ENCODE assay signal across 10 cellular contexts in genomic region chr3:27559835-27560234, GRCh38.
DNase-seq lines count a peak whose midpoint lies in the region; ATAC-seq, FAIRE-seq and TF ChIP-seq lines count a peak whose summit lies in the region.
"Had no signal": no experiment of that assay in that cellular context is flagged by ENCODE, and none has a peak within 500 bp of the region (broad histone marks: within the 10 kb centered on the region; RNA-seq: fewer than 3 reads in every experiment).

No MANE protein-coding gene starts in this region.

- H3K27ac ChIP-seq in epithelial cell of prostate (peak overlapping the region; percentile 22), lower lobe of right lung (no peak overlapping the region)

- H3K4me3 ChIP-seq in AG04449 (ENCODE audit: low read depth, low read length) (no peak overlapping the region), lower lobe of right lung (no peak overlapping the region)

- TF ChIP-seq CTCF in AG04449 (IDR thresholded peaks at IDR 0.05; ENCODE audit: insufficient read depth, low read length, missing control alignments), result no peak
- no peak for TF ChIP-seq CTCF in lower lobe of right lung (IDR thresholded peaks at IDR 0.05)

- no peaks in the 10 kb centered on the region for H3K36me3 ChIP-seq in lower lobe of right lung

- H3K9me3 ChIP-seq in lower lobe of right lung, result no peaks in the 10 kb centered on the region

- intact Hi-C loops in lower lobe of right lung (cut with DNase I), result no loop called here

- POLR2A ChIA-PET in AG04449 (lab: Yijun Ruan, JAX), result no interaction called here

- peaks cover 3% of the 10 kb centered on the region for H3K4me1 ChIP-seq in lower lobe of right lung

- CTCF ChIA-PET in AG04449 (lab: Yijun Ruan, JAX), result interaction anchor here (1.8 kb wide), 1 partner anchor 25 kb away, joined by 5 read pairs; no protein-coding TSS in a partner anchor

- no peaks in the 10 kb centered on the region for H3K27me3 ChIP-seq in lower lobe of right lung (ENCODE audit: low read depth)

- DNase-seq in AG04449 (ENCODE audit: low read depth, low spot score) (peak; percentile 34), RPMI7951 (ENCODE audit: low read depth) (peak; percentile 82), epithelial cell of prostate (ENCODE audit: low read depth, low spot score) (no peak), lower lobe of right lung (no peak), DMS153 treated with DMSO at 0.1 percent for 48 hours (lab: John Stamatoyannopoulos, UW; ENCODE audit: unreplicated experiment) (no peak), GM19239 (ENCODE audit: insufficient read length, low spot score) (no peak), pons (ENCODE audit: low spot score) (no peak)
- no peak for DNase-seq in stimulated activated CD4-positive, alpha-beta T cell treated with anti-CD3 and anti-CD28 coated beads, Interleukin-4, amount 100 ng/mL, for 4 hours
- DNase-seq: NCI-H2171, retina had no signal

- FAIRE-seq in GM19239 (lab: Jason Lieb, UNC), result no peak

- ATAC-seq in lower lobe of right lung, result peak; percentile 49 to 70

Comparison
In these comparisons a context has a peak if more than half of its experiments do, and no peak if none do; other contexts are left out.
1. DNase-seq: peak in AG04449 (single experiment) and RPMI7951 (single experiment); none in epithelial cell of prostate (single experiment), lower lobe of right lung (single experiment), DMS153 treated with DMSO at 0.1 percent for 48 hours (single experiment), GM19239 (single experiment), pons (single experiment) and stimulated activated CD4-positive, alpha-beta T cell treated with anti-CD3 and anti-CD28 coated beads, Interleukin-4, amount 100 ng/mL, for 4 hours (0 of 2).